20 cellular contexts compared by ENCODE assay signal in the genomic region with DNA sequence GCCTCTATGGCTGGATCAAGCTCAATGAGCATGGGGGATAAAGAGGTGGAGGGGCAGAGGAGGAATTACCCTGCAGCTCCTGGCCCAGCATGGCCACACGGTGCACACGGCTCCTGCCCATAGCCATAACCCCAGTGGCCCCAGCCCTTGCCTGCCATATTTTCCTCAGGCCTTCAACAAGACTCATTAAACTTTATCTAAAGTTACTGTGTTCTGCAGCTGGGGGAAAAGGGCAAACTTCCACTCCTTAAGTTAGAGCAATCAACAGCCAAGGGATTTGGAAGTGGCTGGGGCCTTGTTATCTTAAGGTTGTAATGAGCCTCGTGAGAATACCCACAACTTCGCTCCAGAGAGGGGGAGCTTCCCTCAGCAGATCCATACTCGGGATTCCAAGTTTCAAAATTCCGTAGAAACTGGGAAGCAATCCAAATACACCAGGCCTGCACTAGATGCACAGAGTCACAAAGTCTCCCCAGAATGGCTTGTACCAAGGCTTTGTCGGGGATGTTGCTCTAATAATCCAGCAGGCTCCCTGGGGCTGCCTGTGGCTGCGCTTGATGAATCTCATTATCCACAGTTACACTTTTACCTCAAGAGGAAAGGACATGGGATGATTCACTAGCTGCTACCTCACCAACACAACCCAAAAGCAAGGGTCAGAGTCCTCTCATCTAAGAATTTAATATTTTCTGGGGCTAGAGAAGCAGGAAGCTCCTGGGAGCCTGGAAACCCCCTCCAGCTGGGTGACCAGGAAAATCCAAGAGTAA. TPM values are rescaled to one million over a fixed set of nuclear protein-coding genes. Genes with fewer than 3 reads are reported as not detected.
A peak's percentile ranks its signal among the peaks of the same experiment; 100 is the strongest.
DNase-seq lines count a peak whose midpoint lies in the region; ATAC-seq and TF ChIP-seq lines count a peak whose summit lies in the region.
"Had no signal": no experiment of that assay in that cellular context is flagged by ENCODE, and none has a peak within 500 bp of the region (broad histone marks: within the 10 kb centered on the region; RNA-seq: fewer than 3 reads in every experiment).

No MANE protein-coding gene starts in this region.

- H3K9me3 ChIP-seq in smooth muscle cell (replicated peaks; ENCODE audit: low read depth), result no peaks in the 10 kb centered on the region
- no peaks in the 10 kb centered on the region for H3K9me3 ChIP-seq in stomach
- H3K9me3 ChIP-seq: esophagus muscularis mucosa had no signal

- no peaks in the 10 kb centered on the region for H3K79me2 ChIP-seq in smooth muscle cell (ENCODE audit: low read depth)

- no peak for TF ChIP-seq POLR2A in stomach (IDR thresholded peaks at IDR 0.05)

- H3K27me3 ChIP-seq in smooth muscle cell (ENCODE audit: low read depth) (no peaks in the 10 kb centered on the region), stomach (no peaks in the 10 kb centered on the region)
- H3K27me3 ChIP-seq: esophagus muscularis mucosa had no signal

- WGBS in smooth muscle cell (ENCODE audit: low lambda C conversion rate), result 35% methylated on average over 8 of the region's 8 CpGs
- WGBS in stomach, 5 donors, result 74 to 83% (median 75%) methylated on average over 8 of the region's 8 CpGs

- intact Hi-C loops in stomach (cut with DNase I; ENCODE audit: low total_unique reads), result no loop called here

- no peak for TF ChIP-seq CTCF in smooth muscle cell (IDR thresholded peaks at IDR 0.05; ENCODE audit: borderline replicate concordance, insufficient read depth, poor library complexity, severe bottlenecking)
- TF ChIP-seq CTCF in stomach (IDR thresholded peaks at IDR 0.05), result no peak

- H3F3A ChIP-seq in smooth muscle cell (ENCODE audit: low read depth), result peaks cover 6% of the 10 kb centered on the region

- peak; percentile 58 for DNase-seq in HK-2 (ENCODE audit: unreplicated experiment)
- peak; percentile 36 for DNase-seq in cerebellar cortex (ENCODE audit: low spot score)
- peak; percentile 24 for DNase-seq in kidney glomerular epithelial cell (lab: John Stamatoyannopoulos, UW)
- peak; percentile 10 for DNase-seq in smooth muscle cell (lab: John Stamatoyannopoulos, UW; ENCODE audit: unreplicated experiment)
- DNase-seq in SHP77 (lab: John Stamatoyannopoulos, UW), result no peak
- DNase-seq in stomach, result no peak
- DNase-seq: activated CD4-positive, CD25-positive, alpha-beta regulatory T cell treated with anti-CD3 and anti-CD28 coated beads, Interleukin-2, amount 50 U/mL, for 72 hours; activated naive CD8-positive, alpha-beta T cell treated with anti-CD3 and anti-CD28 coated beads for 36 hours; CD8-positive, alpha-beta T cell; KG1; NCI-H1417 treated with DMSO at 0.1 percent for 48 hours; NCI-H446 treated with DMSO at 0.1 percent for 48 hours; stimulated activated CD4-positive, alpha-beta T cell treated with anti-CD3 and anti-CD28 coated beads, Interleukin-4, amount 100 ng/mL, for 1 hour had no signal

- H3K27ac ChIP-seq in smooth muscle cell (ENCODE audit: low read depth), result peak overlapping the region; percentile 45
- H3K27ac ChIP-seq in stomach, result no peak overlapping the region
- H3K27ac ChIP-seq: esophagus muscularis mucosa, GM23248 had no signal

- H3K4me1 ChIP-seq in smooth muscle cell (ENCODE audit: low read depth) (peaks cover 3% of the 10 kb centered on the region), stomach (peaks cover 0 to 20% (median 2%) of the 10 kb centered on the region in 4 donors)

- peak overlapping the region; percentile 4 for H3K4me2 ChIP-seq in smooth muscle cell

- H2AFZ ChIP-seq in smooth muscle cell (ENCODE audit: low read depth), result peak overlapping the region; percentile 41
- H2AFZ ChIP-seq: GM23248 had no signal

- no peaks in the 10 kb centered on the region for H4K20me1 ChIP-seq in smooth muscle cell (ENCODE audit: low read depth)

- no peak for TF ChIP-seq EP300 in stomach (IDR thresholded peaks at IDR 0.05)

- H3K36me3 ChIP-seq in smooth muscle cell (ENCODE audit: low read depth), result no peaks in the 10 kb centered on the region
- H3K36me3 ChIP-seq in stomach, result no peaks in the 10 kb centered on the region
- H3K36me3 ChIP-seq: esophagus muscularis mucosa had no signal

- no peak for ATAC-seq in GM21526 (IDR thresholded peaks at IDR 0.05; ENCODE audit: low FRiP score, unreplicated experiment)
- ATAC-seq: CD8-positive, alpha-beta T cell; Panc1 had no signal

- H3K9ac ChIP-seq in smooth muscle cell (ENCODE audit: low read depth), result no peak overlapping the region
- H3K9ac ChIP-seq: GM23248 had no signal

- H3K4me3 ChIP-seq in smooth muscle cell (no peak overlapping the region), stomach (no peak overlapping the region)
- H3K4me3 ChIP-seq: esophagus muscularis mucosa, GM23248 had no signal

RNA-seq across cellular contexts. Expression of gene OR6J1, which starts 13.0 kb away (rescaled TPM):
- total RNA-seq in smooth muscle cell (0.13 TPM in 1 of 2 replicates, not detected in the other), stomach (not detected)
- polyA plus RNA-seq in smooth muscle cell (not detected in 2 replicates), stomach (not detected)
- total RNA-seq: activated naive CD8-positive, alpha-beta T cell treated with anti-CD3 and anti-CD28 coated beads for 36 hours; CD8-positive, alpha-beta T cell; esophagus muscularis mucosa; GM23248; mononuclear cell; pulmonary artery endothelial cell; urinary bladder had no signal
- polyA plus RNA-seq: GM23248, urinary bladder had no signal

RNA-seq across cellular contexts. Expression of gene ABHD4, which starts 59.0 kb away (rescaled TPM):
- total RNA-seq in smooth muscle cell (9.7 and 10.5 TPM in 2 replicates), stomach (100 to 1,000 TPM in 1 of 5 donors, 10 to 100 TPM in 4; 12.2 to 130 (median 27.7) TPM)
- polyA plus RNA-seq in smooth muscle cell (13.9 and 24.1 TPM in 2 replicates), stomach (10 to 100 TPM; 14.8 to 24.3 (median 17.0) TPM)

Comparison
In these comparisons a context has a peak if more than half of its experiments do, and no peak if none do; other contexts are left out.
1. DNase-seq: peak in HK-2 (single experiment), cerebellar cortex (single experiment), kidney glomerular epithelial cell (single experiment) and smooth muscle cell (single experiment); none in SHP77 (0 of 2) and stomach (single experiment).